In genomic region chr7:57821438-57822382, GRCh38 we compare ENCODE assay signal across 19 cellular contexts.
"Had no signal": no experiment of that assay in that cellular context is flagged by ENCODE, and none has a peak within 500 bp of the region (broad histone marks: within the 10 kb centered on the region; RNA-seq: fewer than 3 reads in every experiment).

No MANE protein-coding gene starts in this region.

- FAIRE-seq: colon, frontal cortex, pancreas had no signal

- DNase-seq: dorsolateral prefrontal cortex; effector CD4-positive, alpha-beta T cell; hypothalamus; immature natural killer cell; islet precursor cell; mesenchymal stem cell; mucosa of descending colon; naive B cell; sigmoid colon; stimulated activated CD4-positive, alpha-beta T cell treated with anti-CD3 and anti-CD28 coated beads, Interleukin-2, amount 100 ng/mL, for 24 hours; stimulated activated CD4-positive, alpha-beta T cell treated with anti-CD3 and anti-CD28 coated beads, Interleukin-4, amount 100 ng/mL, for 24 hours; stimulated activated naive CD4-positive, alpha-beta T cell treated with Interleukin-2 at 50 U/mL for 16 hours; stomach; transverse colon had no signal

- ATAC-seq: mucosa of descending colon; natural killer cell treated with Interleukin-12 subunit alpha and Interleukin-12 subunit beta and Interleukin-15 and Interleukin-18, amount 100 ng/mL, for 72 hours; pancreas; stimulated activated effector memory CD8-positive, alpha-beta T cell treated with anti-CD3 and anti-CD28 coated beads, Interleukin-12 subunit alpha, Interleukin-12 subunit beta, amount 100 ng/mL, for 72 hours had no signal
